Comparison of ENCODE assay signal across 19 cellular contexts in genomic region chr15:66993874-66994696, GRCh38.
"Had no signal": no experiment of that assay in that cellular context is flagged by ENCODE, and none has a peak within 500 bp of the region (broad histone marks: within the 10 kb centered on the region; RNA-seq: fewer than 3 reads in every experiment).

No MANE protein-coding gene starts in this region.

- H3K9me3 Mint-ChIP-seq: central memory CD8-positive, alpha-beta T cell; effector memory CD8-positive, alpha-beta T cell had no signal

- H3K27ac Mint-ChIP-seq: activated naive CD4-positive, alpha-beta T cell treated with anti-CD3 and anti-CD28 coated beads, Interleukin-2, amount 50 U/mL, for 24 hours; effector memory CD8-positive, alpha-beta T cell; natural killer cell treated with Interleukin-12 subunit alpha and Interleukin-12 subunit beta and Interleukin-15 and Interleukin-18, amount 100 ng/mL, for 72 hours; stimulated activated naive CD8-positive, alpha-beta T cell treated with anti-CD3 and anti-CD28 coated beads, Interleukin-15, Interleukin-2, amounts not matched to agents 100 ng/mL and 50 ng/mL, for 24 hours had no signal

- H3K27ac ChIP-seq: breast epithelium, dorsolateral prefrontal cortex, heart left ventricle, ovary, prostate gland, tibial artery, uterus had no signal

- H3K9me3 ChIP-seq: breast epithelium, ovary, prostate gland, tibial artery, uterus had no signal

- H3K4me1 ChIP-seq: breast epithelium, heart left ventricle, prostate gland, uterus had no signal

- H3K4me1 Mint-ChIP-seq: activated naive CD4-positive, alpha-beta T cell treated with anti-CD3 and anti-CD28 coated beads, Interleukin-2, amount 50 U/mL, for 24 hours; central memory CD8-positive, alpha-beta T cell had no signal

- H3K27me3 ChIP-seq: breast epithelium, dorsolateral prefrontal cortex, ovary, tibial artery, uterus had no signal

- H3K4me3 Mint-ChIP-seq: activated naive CD4-positive, alpha-beta T cell treated with anti-CD3 and anti-CD28 coated beads, Interleukin-2, amount 50 U/mL, for 24 hours; central memory CD8-positive, alpha-beta T cell; effector memory CD8-positive, alpha-beta T cell; natural killer cell treated with Interleukin-12 subunit alpha and Interleukin-12 subunit beta and Interleukin-15 and Interleukin-18, amount 100 ng/mL, for 72 hours; stimulated activated naive CD8-positive, alpha-beta T cell treated with anti-CD3 and anti-CD28 coated beads, Interleukin-15, Interleukin-2, amounts not matched to agents 100 ng/mL and 50 ng/mL, for 24 hours had no signal

- H3K36me3 Mint-ChIP-seq: natural killer cell treated with Interleukin-12 subunit alpha and Interleukin-12 subunit beta and Interleukin-15 and Interleukin-18, amount 100 ng/mL, for 72 hours had no signal

- H3K36me3 ChIP-seq: breast epithelium, heart left ventricle, ovary, prostate gland, tibial artery, uterus had no signal

- DNase-seq: activated CD4-positive, alpha-beta T cell treated with anti-CD3 and anti-CD28 coated beads for 1 hour; activated gamma-delta T cell treated with Interleukin-2 at 50 U/mL for 16 hours; activated T-cell treated with anti-CD3 and anti-CD28 coated beads, Interleukin-2, amount 50 U/mL, for 1 hour; aorta; dorsolateral prefrontal cortex; effector memory CD8-positive, alpha-beta T cell; heart left ventricle; ovary; stimulated activated CD4-positive, alpha-beta T cell treated with anti-CD3 and anti-CD28 coated beads, Interleukin-4, amount 100 ng/mL, for 4 hours; tibial artery; uterus had no signal

- ATAC-seq: effector memory CD8-positive, alpha-beta T cell; heart left ventricle; natural killer cell treated with Interleukin-12 subunit alpha and Interleukin-12 subunit beta and Interleukin-15 and Interleukin-18, amount 100 ng/mL, for 72 hours had no signal

- H3K4me3 ChIP-seq: breast epithelium, dorsolateral prefrontal cortex, heart left ventricle, ovary, prostate gland, tibial artery, uterus had no signal

- H3K27me3 Mint-ChIP-seq: activated naive CD4-positive, alpha-beta T cell treated with anti-CD3 and anti-CD28 coated beads, Interleukin-2, amount 50 U/mL, for 24 hours; effector memory CD8-positive, alpha-beta T cell had no signal

- FAIRE-seq: colon, keratinocyte had no signal
